Comparison of ENCODE assay signal across 8 cellular contexts in genomic region chr17:44219636-44220210, GRCh38. TPM values are rescaled to one million over a fixed set of nuclear protein-coding genes. Genes with fewer than 3 reads are reported as not detected.
DNase-seq lines count a peak whose midpoint lies in the region; ATAC-seq and TF ChIP-seq lines count a peak whose summit lies in the region.

TSS of gene UBTF (minus strand) at chr17:44219675. CDS start at chr17:44218229, 1,446 bp downstream.

- H3K36me3 Mint-ChIP-seq in activated CD4-positive, alpha-beta memory T cell treated with anti-CD3 and anti-CD28 coated beads for 36 hours: peaks cover 32% of the 10 kb centered on the region

- H3K27ac Mint-ChIP-seq in activated CD4-positive, alpha-beta memory T cell treated with anti-CD3 and anti-CD28 coated beads for 36 hours: peak within 1 kb of the TSS; percentile 96

- H3K9me3 ChIP-seq in effector memory CD4-positive, alpha-beta T cell (ENCODE audit: control insufficient read depth, low read length): no peaks in the 10 kb centered on the region
- no peaks in the 10 kb centered on the region for H3K9me3 ChIP-seq in lung (ENCODE audit: control insufficient read depth in 2 of 2, insufficient read depth in 1 of 2, low read length in 1 of 2)

- intact Hi-C loops in activated CD4-positive, alpha-beta memory T cell treated with anti-CD3 and anti-CD28 coated beads for 36 hours (cut with micrococcal nuclease): loop anchor here (2.0 kb wide), 1 partner anchor 79 kb away; the partner anchor contains the start of gene HROB

- H3K36me3 ChIP-seq in effector memory CD4-positive, alpha-beta T cell (ENCODE audit: control insufficient read depth, insufficient read depth, low read length): peaks cover 14% of the 10 kb centered on the region
- peaks cover 5 to 16% of the 10 kb centered on the region in 2 donors for H3K36me3 ChIP-seq in lung (ENCODE audit: control insufficient read depth in 2 of 2, insufficient read depth in 2 of 2, low read length in 2 of 2)

- H3K4me3 Mint-ChIP-seq in activated CD4-positive, alpha-beta memory T cell treated with anti-CD3 and anti-CD28 coated beads for 36 hours: peak within 1 kb of the TSS; percentile 85

- H3K27me3 Mint-ChIP-seq in activated CD4-positive, alpha-beta memory T cell treated with anti-CD3 and anti-CD28 coated beads for 36 hours: no peaks in the 10 kb centered on the region

- CTCF ChIA-PET in GM10248 (lab: Yijun Ruan, JAX): interaction anchor here (0.6 to 15.0 kb wide), 7 partner anchors 10 to 144 kb away, joined by 4 to 234 read pairs (median 4); partner anchors contain the start of genes FAM171A2 and GRN
- CTCF ChIA-PET in activated CD4-positive, alpha-beta memory T cell treated with anti-CD3 and anti-CD28 coated beads for 36 hours (lab: Charles Lee): interaction anchor here (0.6 to 5.0 kb wide), 7 partner anchors 9 to 124 kb away, joined by 3 to 86 read pairs (median 3); no protein-coding TSS in a partner anchor

- peak within 1 kb of the TSS; percentile 96 for H3K4me3 ChIP-seq in effector memory CD4-positive, alpha-beta T cell (ENCODE audit: insufficient read depth, low read depth, low read length, poor library complexity, severe bottlenecking)
- peak within 1 kb of the TSS; percentile 97 for H3K4me3 ChIP-seq in lung

- WGBS in lung, 2 donors: 1% methylated on average over 15 to 62 of the region's 68 CpGs

- DNase-seq in GM10248 (ENCODE audit: extremely low spot score): peak; percentile 58
- DNase-seq in NCI-H345 (lab: John Stamatoyannopoulos, UW): peak; percentile 91
- DNase-seq in activated CD4-positive, alpha-beta memory T cell treated with anti-CD3 and anti-CD28 coated beads for 36 hours: peak; percentile 69
- DNase-seq in effector memory CD4-positive, alpha-beta T cell: peak; percentile 64 to 67 (median 65)
- peak; percentile 63 for DNase-seq in lung (ENCODE audit: low spot score)
- DNase-seq in stimulated activated CD4-positive, alpha-beta T cell treated with anti-CD3 and anti-CD28 coated beads, TNF-alpha, amount 100 ng/mL, for 4 hours (ENCODE audit: low read depth in 3 of 3): peak in 2 of 3 experiments; percentile 51 to 60

- H3K27me3 ChIP-seq in effector memory CD4-positive, alpha-beta T cell (replicated peaks; ENCODE audit: control insufficient read depth, insufficient read depth, low read length, poor library complexity, severe bottlenecking): no peaks in the 10 kb centered on the region
- no peaks in the 10 kb centered on the region for H3K27me3 ChIP-seq in lung (ENCODE audit: control insufficient read depth, insufficient read depth)

- ATAC-seq in HG02938 (IDR thresholded peaks at IDR 0.05; ENCODE audit: unreplicated experiment) (peak; percentile 8), lung (ENCODE audit: insufficient read depth, low FRiP score) (no peak), GM21526 (IDR thresholded peaks at IDR 0.05; ENCODE audit: low FRiP score, unreplicated experiment) (no peak)

- peaks cover 28% of the 10 kb centered on the region for H3K4me1 Mint-ChIP-seq in activated CD4-positive, alpha-beta memory T cell treated with anti-CD3 and anti-CD28 coated beads for 36 hours (ENCODE audit: low read depth)

- peaks cover 36% of the 10 kb centered on the region for H3K4me1 ChIP-seq in effector memory CD4-positive, alpha-beta T cell (ENCODE audit: control insufficient read depth, insufficient read depth, low read length, poor library complexity, severe bottlenecking)
- H3K4me1 ChIP-seq in lung (ENCODE audit: control insufficient read depth in 2 of 2, insufficient read depth in 2 of 2, low read length in 2 of 2): peaks cover 5 to 12% of the 10 kb centered on the region in 2 donors

- no peaks in the 10 kb centered on the region for H3K9me3 Mint-ChIP-seq in activated CD4-positive, alpha-beta memory T cell treated with anti-CD3 and anti-CD28 coated beads for 36 hours

- peak; percentile 22 for TF ChIP-seq CTCF in GM10248 (IDR thresholded peaks at IDR 0.05; ENCODE audit: control extremely low read depth, extremely low read depth, low read depth, missing control alignments)
- no peak for TF ChIP-seq CTCF in lung (IDR thresholded peaks at IDR 0.05; ENCODE audit: control extremely low read depth, extremely low read depth)

- POLR2A ChIA-PET in GM10248 (lab: Yijun Ruan, JAX): interaction anchor here (0.6 to 0.7 kb wide), 3 partner anchors 18 to 131 kb away, joined by 3 to 6 read pairs (median 4); no protein-coding TSS in a partner anchor
- POLR2A ChIA-PET in activated CD4-positive, alpha-beta memory T cell treated with anti-CD3 and anti-CD28 coated beads for 36 hours (lab: Charles Lee): interaction anchor here (1.4 to 3.6 kb wide), 5 partner anchors 9 to 107 kb away, joined by 3 to 43 read pairs (median 4); partner anchors contain the start of gene ATXN7L3

- H3K27ac ChIP-seq in effector memory CD4-positive, alpha-beta T cell (ENCODE audit: insufficient read depth, low read length, poor library complexity, severe bottlenecking): peak within 1 kb of the TSS; percentile 90
- H3K27ac ChIP-seq in lung (ENCODE audit: low read depth in 1 of 2, low read length in 1 of 2): peak within 1 kb of the TSS; percentile 98 to 99

RNA-seq across cellular contexts. Expression of gene UBTF, which starts in this region (rescaled TPM):
- 100 to 1,000 TPM; 112 to 118 TPM for total RNA-seq in activated CD4-positive, alpha-beta memory T cell treated with anti-CD3 and anti-CD28 coated beads for 36 hours
- total RNA-seq in lung: 10 to 100 TPM; 70.7 to 75.5 TPM
- 10 to 100 TPM; 31.9 to 33.8 TPM for polyA plus RNA-seq in lung
